Comparison of ENCODE assay signal across 27 cellular contexts in the genomic region with DNA sequence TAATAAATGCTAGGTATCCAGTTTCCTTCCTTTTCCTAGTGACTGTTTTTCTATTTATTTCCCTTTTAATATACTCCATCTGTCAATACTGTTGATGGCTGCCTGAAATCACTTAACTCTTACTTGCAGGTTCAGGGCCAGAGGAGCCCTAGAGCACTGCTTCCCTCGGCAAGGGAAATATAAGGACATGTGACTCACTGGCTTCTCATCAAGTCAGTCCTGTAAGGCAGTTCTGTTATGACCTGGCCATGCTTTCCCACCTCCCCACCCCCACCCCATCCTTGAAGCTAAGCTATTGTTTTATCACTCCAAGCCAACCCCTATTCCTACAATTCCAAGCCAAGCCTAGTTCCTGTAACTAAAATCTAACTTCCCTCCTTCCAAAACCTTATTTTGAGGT.
DNase-seq lines count a peak whose midpoint lies in the region; ATAC-seq, FAIRE-seq and TF ChIP-seq lines count a peak whose summit lies in the region.
"Had no signal": no experiment of that assay in that cellular context is flagged by ENCODE, and none has a peak within 500 bp of the region (broad histone marks: within the 10 kb centered on the region; RNA-seq: fewer than 3 reads in every experiment).

No MANE protein-coding gene starts in this region.

- DNase-seq in GM12865 (ENCODE audit: low read depth) (peak; percentile 34), HEK293T (ENCODE audit: extremely low spot score) (no peak), NCI-H2171 treated with DMSO at 0.1 percent for 48 hours (lab: John Stamatoyannopoulos, UW) (peak; percentile 63), endothelial cell (ENCODE audit: low spot score) (no peak), sciatic nerve (ENCODE audit: low spot score) (no peak), hippocampal formation (lab: John Stamatoyannopoulos, UW) (no peak), HTR-8/SVneo (ENCODE audit: insufficient read length, low spot score) (no peak)
- DNase-seq: AML-193; CD4-positive, alpha-beta T cell; DMS53; NCI-H1092 treated with DMSO at 0.1 percent for 48 hours; NCI-H1436; NCI-H187 treated with DMSO at 0.1 percent for 48 hours; NCI-H2107; NCI-H226; NCI-H524; NCI-H774; SJCRH30; T-cell had no signal

- FAIRE-seq in HTR-8/SVneo (lab: Jason Lieb, UNC), result no peak
- FAIRE-seq: A549, D721Med, G401.6, GM12878 had no signal

- peaks cover 16% of the 10 kb centered on the region for H3K4me1 Mint-ChIP-seq in endothelial cell (ENCODE audit: unreplicated experiment)
- H3K4me1 Mint-ChIP-seq: T-cell had no signal

- CTCF ChIA-PET in HEK293T (lab: Yijun Ruan, JAX), result no interaction called here

- H3K4me3 ChIP-seq in GM12865 (ENCODE audit: low read depth, low read length), result no peak overlapping the region
- H3K4me3 ChIP-seq: A549; BLaER1 treated with 17β-estradiol and CSF1 and Interleukin-3, amounts not matched to agents 10 nM and 100 nM; GM12878; SJCRH30 had no signal

- no peaks in the 10 kb centered on the region for H3K9me3 Mint-ChIP-seq in endothelial cell (ENCODE audit: unreplicated experiment)

- no peak overlapping the region for H3K4me3 Mint-ChIP-seq in endothelial cell (ENCODE audit: unreplicated experiment)
- H3K4me3 Mint-ChIP-seq: CD4-positive, alpha-beta T cell; T-cell had no signal

- H3K27ac Mint-ChIP-seq in endothelial cell (ENCODE audit: unreplicated experiment), result peak overlapping the region; percentile 85
- H3K27ac Mint-ChIP-seq: CD4-positive, alpha-beta T cell; T-cell had no signal

- ATAC-seq in GM19467 (IDR thresholded peaks at IDR 0.05; ENCODE audit: unreplicated experiment) (no peak), sciatic nerve (no peak)
- ATAC-seq: A549, GM12878, HCT116, Right ventricle myocardium inferior, T-cell had no signal

- no peaks in the 10 kb centered on the region for H3K27me3 Mint-ChIP-seq in endothelial cell (ENCODE audit: unreplicated experiment)
- H3K27me3 Mint-ChIP-seq: CD4-positive, alpha-beta T cell; T-cell had no signal

- intact Hi-C loops in sciatic nerve (cut with DNase I), result no loop called here

- no peak for TF ChIP-seq CTCF in GM12865 (IDR thresholded peaks at IDR 0.05; ENCODE audit: insufficient read depth, low read depth, low read length, missing control alignments)
- no peak for TF ChIP-seq CTCF in endothelial cell (IDR thresholded peaks at IDR 0.05; ENCODE audit: unreplicated experiment)

- H3K36me3 Mint-ChIP-seq in endothelial cell (ENCODE audit: low read depth, unreplicated experiment), result peaks cover 8% of the 10 kb centered on the region
- H3K36me3 Mint-ChIP-seq: T-cell had no signal

- POLR2A ChIA-PET in HEK293T (lab: Yijun Ruan, JAX), result no interaction called here

TF ChIP-seq in HEK293T, 16 proteins besides CTCF, POLR2A, EP300 and RAD21:
- TF ChIP-seq, protein P1, sequence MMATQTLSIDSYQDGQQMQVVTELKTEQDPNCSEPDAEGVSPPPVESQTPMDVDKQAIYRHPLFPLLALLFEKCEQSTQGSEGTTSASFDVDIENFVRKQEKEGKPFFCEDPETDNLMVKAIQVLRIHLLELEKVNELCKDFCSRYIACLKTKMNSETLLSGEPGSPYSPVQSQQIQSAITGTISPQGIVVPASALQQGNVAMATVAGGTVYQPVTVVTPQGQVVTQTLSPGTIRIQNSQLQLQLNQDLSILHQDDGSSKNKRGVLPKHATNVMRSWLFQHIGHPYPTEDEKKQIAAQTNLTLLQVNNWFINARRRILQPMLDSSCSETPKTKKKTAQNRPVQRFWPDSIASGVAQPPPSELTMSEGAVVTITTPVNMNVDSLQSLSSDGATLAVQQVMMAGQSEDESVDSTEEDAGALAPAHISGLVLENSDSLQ (IDR thresholded peaks at IDR 0.05), result no peak
- no peak for TF ChIP-seq SUZ12 (IDR thresholded peaks at IDR 0.05)
- no peak for TF ChIP-seq SP1 (IDR thresholded peaks at IDR 0.05)
- TF ChIP-seq L3MBTL2 (conservative IDR thresholded peaks at IDR 0.05), result peak; percentile 64

Comparison
In these comparisons a context has a peak if more than half of its experiments do, and no peak if none do; other contexts are left out.
1. DNase-seq: peak in GM12865 (single experiment) and NCI-H2171 treated with DMSO at 0.1 percent for 48 hours (single experiment); none in HEK293T (single experiment), endothelial cell (single experiment), sciatic nerve (single experiment), hippocampal formation (0 of 2) and HTR-8/SVneo (single experiment).